In the genomic region with DNA sequence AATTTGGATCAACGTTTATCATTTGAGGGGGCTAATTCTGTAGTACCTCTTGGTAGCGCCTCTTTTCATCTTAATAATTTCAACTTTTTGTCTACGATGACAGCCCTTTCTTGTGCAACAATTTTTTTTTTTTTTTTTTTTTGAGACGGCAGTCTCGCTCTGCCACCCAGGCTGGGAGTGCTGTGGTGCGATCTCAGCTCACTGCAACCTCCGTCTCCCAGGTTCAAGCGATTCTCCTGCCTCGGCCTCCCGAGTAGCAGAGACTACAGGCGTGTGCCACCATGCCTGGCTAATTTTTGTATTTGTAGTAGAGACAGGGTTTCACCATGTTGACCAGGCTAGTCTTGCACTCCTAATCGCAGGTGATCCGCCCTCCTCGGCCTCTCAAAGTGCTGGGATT, we compare ENCODE assay signal across 8 cellular contexts. TPM values are rescaled to one million over a fixed set of nuclear protein-coding genes. Genes with fewer than 3 reads are reported as not detected.
DNase-seq lines count a peak whose midpoint lies in the region; TF ChIP-seq lines count a peak whose summit lies in the region.
"Not testable (repeated sequence)": the region's sequence is repeated elsewhere in the genome, so short reads cannot be mapped to it uniquely, and the experiment has no call there.

No MANE protein-coding gene starts in this region.

- not testable (repeated sequence) for H4K20me1 ChIP-seq in neural progenitor cell (ENCODE audit: low read depth)

- H3K4me2 ChIP-seq in neural progenitor cell: peak overlapping the region; percentile 92

- peaks cover 7 to 33% of the 10 kb centered on the region in 2 donors for H3K36me3 Mint-ChIP-seq in CD4-positive, alpha-beta memory T cell
- peaks cover 19% of the 10 kb centered on the region for H3K36me3 Mint-ChIP-seq in activated naive CD4-positive, alpha-beta T cell treated with anti-CD3 and anti-CD28 coated beads for 36 hours (ENCODE audit: low read depth)
- H3K36me3 Mint-ChIP-seq in neural progenitor cell: not testable (repeated sequence)

- H3K36me3 ChIP-seq in CD4-positive, alpha-beta memory T cell (ENCODE audit: insufficient read depth, low read length); HUES48 (ENCODE audit: control insufficient read depth, insufficient read depth, low read length); SJCRH30; effector memory CD4-positive, alpha-beta T cell (ENCODE audit: control insufficient read depth, insufficient read depth, low read length); iPS-20b (ENCODE audit: insufficient read depth, low read depth, low read length); neural progenitor cell; subcutaneous abdominal adipose tissue (ENCODE audit: control insufficient read depth in 5 of 5, insufficient read depth in 5 of 5, low read length in 5 of 5): not testable (repeated sequence)

- H3K4me1 Mint-ChIP-seq in CD4-positive, alpha-beta memory T cell: peaks cover 30 to 65% (median 47%) of the 10 kb centered on the region in 4 donors
- H3K4me1 Mint-ChIP-seq in activated naive CD4-positive, alpha-beta T cell treated with anti-CD3 and anti-CD28 coated beads for 36 hours (ENCODE audit: low read depth): peaks cover 51% of the 10 kb centered on the region
- H3K4me1 Mint-ChIP-seq in neural progenitor cell: peaks cover 18% of the 10 kb centered on the region

- intact Hi-C loops in CD4-positive, alpha-beta memory T cell (cut with micrococcal nuclease): loop anchor here (5.0 to 10.0 kb wide), 5 partner anchors 86 to 1716 kb away; a partner anchor contains a TSS
- intact Hi-C loops in activated naive CD4-positive, alpha-beta T cell treated with anti-CD3 and anti-CD28 coated beads for 36 hours (cut with micrococcal nuclease): loop anchor here (2.0 to 5.0 kb wide), 6 partner anchors 126 to 914 kb away; a partner anchor contains a TSS

- peaks cover 49% of the 10 kb centered on the region for H3K4me1 ChIP-seq in CD4-positive, alpha-beta memory T cell (ENCODE audit: insufficient read depth, low read length)
- H3K4me1 ChIP-seq in HUES48 (ENCODE audit: control insufficient read depth, insufficient read depth, low read length) (peaks cover 13% of the 10 kb centered on the region), subcutaneous abdominal adipose tissue (ENCODE audit: control insufficient read depth in 5 of 5, insufficient read depth in 5 of 5, low read length in 5 of 5) (peaks cover 2 to 23% (median 16%) of the 10 kb centered on the region in 5 donors)
- H3K4me1 ChIP-seq in SJCRH30; iPS-20b (ENCODE audit: insufficient read depth, low read length); neural progenitor cell: not testable (repeated sequence)
- peaks cover 12% of the 10 kb centered on the region for H3K4me1 ChIP-seq in effector memory CD4-positive, alpha-beta T cell (ENCODE audit: control insufficient read depth, insufficient read depth, low read length, poor library complexity, severe bottlenecking)

- TF ChIP-seq CTCF in neural progenitor cell (IDR thresholded peaks at IDR 0.05): not testable (repeated sequence)

- H3K9me3 Mint-ChIP-seq in CD4-positive, alpha-beta memory T cell; activated naive CD4-positive, alpha-beta T cell treated with anti-CD3 and anti-CD28 coated beads for 36 hours; neural progenitor cell: not testable (repeated sequence)

- CTCF ChIA-PET in CD4-positive, alpha-beta memory T cell (lab: Charles Lee; ENCODE audit: partially characterized antibody): not testable (repeated sequence)
- CTCF ChIA-PET in activated naive CD4-positive, alpha-beta T cell treated with anti-CD3 and anti-CD28 coated beads for 36 hours (lab: Charles Lee): interaction anchor here (9.2 kb wide), 1 partner anchor 44 kb away, joined by 69 read pairs; a partner anchor contains a TSS

- H3K27me3 ChIP-seq in CD4-positive, alpha-beta memory T cell (ENCODE audit: insufficient read depth, low read length); HUES48 (ENCODE audit: control insufficient read depth, insufficient read depth, low read length); SJCRH30; effector memory CD4-positive, alpha-beta T cell (replicated peaks; ENCODE audit: control insufficient read depth, insufficient read depth, low read length, poor library complexity, severe bottlenecking); iPS-20b (ENCODE audit: insufficient read depth, low read length); neural progenitor cell; subcutaneous abdominal adipose tissue (ENCODE audit: control insufficient read depth in 5 of 5, insufficient read depth in 4 of 5, low read length in 5 of 5): not testable (repeated sequence)

- H3K27ac Mint-ChIP-seq in CD4-positive, alpha-beta memory T cell: peak overlapping the region; percentile 96 to 100 (median 99)
- peak overlapping the region; percentile 100 for H3K27ac Mint-ChIP-seq in activated naive CD4-positive, alpha-beta T cell treated with anti-CD3 and anti-CD28 coated beads for 36 hours
- H3K27ac Mint-ChIP-seq in neural progenitor cell: peak overlapping the region; percentile 99

- peaks cover 12% of the 10 kb centered on the region for H3F3A ChIP-seq in neural progenitor cell (ENCODE audit: low read depth)

- H3K27me3 Mint-ChIP-seq in CD4-positive, alpha-beta memory T cell; activated naive CD4-positive, alpha-beta T cell treated with anti-CD3 and anti-CD28 coated beads for 36 hours (ENCODE audit: low read depth); neural progenitor cell (ENCODE audit: insufficient read depth, low read depth): not testable (repeated sequence)

- H3K27ac ChIP-seq in CD4-positive, alpha-beta memory T cell (ENCODE audit: low read depth, low read length): peak overlapping the region; percentile 99
- H3K27ac ChIP-seq in HUES48 (ENCODE audit: low read depth, low read length); neural progenitor cell: not testable (repeated sequence)
- H3K27ac ChIP-seq in SJCRH30 (peak overlapping the region; percentile 72; the same call in 1 of the 2 replicates), iPS-20b (ENCODE audit: low read length) (peak overlapping the region; percentile 49), subcutaneous abdominal adipose tissue (ENCODE audit: low read depth, low read length) (peak overlapping the region; percentile 96)
- peak overlapping the region; percentile 99 for H3K27ac ChIP-seq in effector memory CD4-positive, alpha-beta T cell (ENCODE audit: insufficient read depth, low read length, poor library complexity, severe bottlenecking)

- peak overlapping the region; percentile 95 for H3K9ac ChIP-seq in HUES48 (ENCODE audit: low read depth, low read length)
- peak overlapping the region; percentile 96 for H3K9ac ChIP-seq in iPS-20b (ENCODE audit: low read depth, low read length)
- peak overlapping the region; percentile 70 for H3K9ac ChIP-seq in neural progenitor cell
- peak overlapping the region; percentile 79 to 99 (median 93) for H3K9ac ChIP-seq in subcutaneous abdominal adipose tissue (ENCODE audit: low read length in 5 of 5)

- H3K9me3 ChIP-seq in CD4-positive, alpha-beta memory T cell (ENCODE audit: control insufficient read depth in 1 of 2, low read length in 2 of 2); HUES48 (ENCODE audit: control insufficient read depth, insufficient read depth, low read length); SJCRH30 (replicated peaks); effector memory CD4-positive, alpha-beta T cell (ENCODE audit: control insufficient read depth, low read length); iPS-20b (ENCODE audit: insufficient read depth, low read depth, low read length); neural progenitor cell (ENCODE audit: low read depth); subcutaneous abdominal adipose tissue (ENCODE audit: control insufficient read depth in 5 of 5, low read length in 5 of 5): not testable (repeated sequence)

- POLR2A ChIA-PET in CD4-positive, alpha-beta memory T cell (lab: Charles Lee; ENCODE audit: partially characterized antibody): interaction anchor here (1.3 to 11.1 kb wide), 7 partner anchors 12 to 135 kb away, joined by 4 to 908 read pairs (median 43); a partner anchor contains a TSS

- H3K79me2 ChIP-seq in neural progenitor cell (ENCODE audit: low read depth): peaks cover 54% of the 10 kb centered on the region

- not testable (repeated sequence) for DNase-seq in CD4-positive, alpha-beta memory T cell; SJCRH30; neural progenitor cell (ENCODE audit: low spot score)
- peak; percentile 34 for DNase-seq in activated naive CD4-positive, alpha-beta T cell treated with anti-CD3 and anti-CD28 coated beads for 36 hours
- peak in 1 of 3 donors; percentile 3 for DNase-seq in effector memory CD4-positive, alpha-beta T cell

- peak overlapping the region; percentile 92 to 98 (median 95) for H3K4me3 Mint-ChIP-seq in CD4-positive, alpha-beta memory T cell
- peak overlapping the region; percentile 91 for H3K4me3 Mint-ChIP-seq in activated naive CD4-positive, alpha-beta T cell treated with anti-CD3 and anti-CD28 coated beads for 36 hours
- H3K4me3 Mint-ChIP-seq in neural progenitor cell: peak overlapping the region; percentile 98

- H3K4me3 ChIP-seq in CD4-positive, alpha-beta memory T cell (ENCODE audit: low read length in 2 of 2): peak overlapping the region; percentile 74 to 99
- peak overlapping the region; percentile 90 for H3K4me3 ChIP-seq in HUES48 (ENCODE audit: low read depth, low read length)
- peak overlapping the region; percentile 65 for H3K4me3 ChIP-seq in SJCRH30
- H3K4me3 ChIP-seq in effector memory CD4-positive, alpha-beta T cell (ENCODE audit: insufficient read depth, low read depth, low read length, poor library complexity, severe bottlenecking): peak overlapping the region; percentile 73
- H3K4me3 ChIP-seq in iPS-20b (ENCODE audit: low read length): peak overlapping the region; percentile 94
- H3K4me3 ChIP-seq in neural progenitor cell: peak overlapping the region; percentile 82
- H3K4me3 ChIP-seq in subcutaneous abdominal adipose tissue (ENCODE audit: low read depth in 1 of 5, low read length in 5 of 5): peak overlapping the region; percentile 85 to 99 (median 98)

- H2AFZ ChIP-seq in neural progenitor cell (replicated peaks): peak overlapping the region; percentile 98

RNA-seq across cellular contexts. Expression of a gene that starts 0.7 kb away (rescaled TPM):
- 10 to 100 TPM; 18.6 to 23.3 TPM for total RNA-seq in CD4-positive, alpha-beta memory T cell
- polyA plus RNA-seq in CD4-positive, alpha-beta memory T cell: 10 to 100 TPM; 26.7 to 46.4 TPM
- 58.5 and 59.6 TPM in 2 replicates for total RNA-seq in SJCRH30 (2014; rRNA removed; shearing (Covaris generic))
- total RNA-seq in activated naive CD4-positive, alpha-beta T cell treated with anti-CD3 and anti-CD28 coated beads for 36 hours: 10 to 100 TPM; 37.5 to 39.8 TPM
- total RNA-seq in neural progenitor cell (ENCODE audit: low replicate concordance): 28.8 and 48.5 TPM in 2 replicates

RNA-seq across cellular contexts. Expression of a gene that starts 44.2 kb away (rescaled TPM):
- 100 to 1,000 TPM; 207 to 225 TPM for total RNA-seq in CD4-positive, alpha-beta memory T cell
- polyA plus RNA-seq in CD4-positive, alpha-beta memory T cell: 10 to 100 TPM; 34.3 to 44.9 TPM
- total RNA-seq in SJCRH30 (2014; rRNA removed; shearing (Covaris generic)): 26.0 and 31.9 TPM in 2 replicates
- 100 to 1,000 TPM; 108 TPM for total RNA-seq in activated naive CD4-positive, alpha-beta T cell treated with anti-CD3 and anti-CD28 coated beads for 36 hours
- total RNA-seq in neural progenitor cell (ENCODE audit: low replicate concordance): 6.0 and 7.5 TPM in 2 replicates
